ENCODE assay signal across 8 cellular contexts in genomic region chr15:85581495-85581894, GRCh38.
DNase-seq lines count a peak whose midpoint lies in the region; ATAC-seq and TF ChIP-seq lines count a peak whose summit lies in the region.

No MANE protein-coding gene starts in this region.

- intact Hi-C loops in gastrocnemius medialis (cut with DNase I; ENCODE audit: low total_unique reads) = loop anchor here (5.0 to 10.0 kb wide), 6 partner anchors 199 to 949 kb away; partner anchors contain the start of genes AGBL1, AKAP13 and KLHL25

- H3K36me3 ChIP-seq in HEK293 (ENCODE audit: control insufficient read depth in 2 of 2, insufficient read depth in 1 of 2, low read length in 2 of 2) (peaks cover 2 to 36% of the 10 kb centered on the region in 2 experiments; a peak in 2 of 3 replicates), gastroesophageal sphincter (peaks cover 0 to 19% of the 10 kb centered on the region in 2 donors), gastrocnemius medialis (no peaks in the 10 kb centered on the region)

- POLR2A ChIA-PET in HEK293 (lab: Yijun Ruan, JAX) = no interaction called here

- TF ChIP-seq EP300 in gastroesophageal sphincter (IDR thresholded peaks at IDR 0.05) = no peak

- CTCF ChIA-PET in HEK293 (lab: Yijun Ruan, JAX) = interaction anchor here (0.6 kb wide), 1 partner anchor 148 kb away, joined by 4 read pairs; no protein-coding TSS in a partner anchor

- H3K9me3 ChIP-seq in HEK293 (ENCODE audit: control insufficient read depth, insufficient read depth, low read depth, low read length) (no peaks in the 10 kb centered on the region), gastroesophageal sphincter (no peaks in the 10 kb centered on the region), gastrocnemius medialis (no peaks in the 10 kb centered on the region)

- peak; percentile 24 for DNase-seq in activated CD8-positive, alpha-beta memory T cell treated with anti-CD3 and anti-CD28 coated beads, Interleukin-2, amount 50 U/mL, for 4 hours
- peak; percentile 53 to 68 for DNase-seq in gastrocnemius medialis
- DNase-seq in NCI-H2227 treated with DMSO at 0.1 percent for 48 hours (lab: John Stamatoyannopoulos, UW) = no peak
- DNase-seq in NCI-H69 (lab: John Stamatoyannopoulos, UW) = no peak
- DNase-seq in GM13976 (ENCODE audit: low spot score) = no peak
- no peak for DNase-seq in COR-L47 (lab: John Stamatoyannopoulos, UW)

- TF ChIP-seq POLR2A in gastroesophageal sphincter (IDR thresholded peaks at IDR 0.05) (peak; percentile 12 to 32), gastrocnemius medialis (IDR thresholded peaks at IDR 0.05) (no peak)

- H3K27me3 ChIP-seq in gastroesophageal sphincter = no peaks in the 10 kb centered on the region
- H3K27me3 ChIP-seq in gastrocnemius medialis = no peaks in the 10 kb centered on the region

- no peak overlapping the region for H3K27ac ChIP-seq in HEK293 (ENCODE audit: extremely low read depth, low read depth, low read length)
- H3K27ac ChIP-seq in gastroesophageal sphincter = peak overlapping the region; percentile 65 to 91 (median 84)
- H3K27ac ChIP-seq in gastrocnemius medialis = peak overlapping the region; percentile 88 to 96 (median 90)

- WGBS in gastroesophageal sphincter (ENCODE audit: low coverage in 1 of 2), 2 donors = 71% methylated on average over 2 of the region's 8 CpGs; no CpG with 5 or more reads in 1 of the 2 donors

- ATAC-seq in gastroesophageal sphincter (peak; percentile 46), gastrocnemius medialis (no peak)

- H3K4me3 ChIP-seq in HEK293 (ENCODE audit: low read depth, low read length) (no peak overlapping the region), gastroesophageal sphincter (peak overlapping the region in 1 of 2 donors; percentile 42), gastrocnemius medialis (peak overlapping the region; percentile 51 to 63 (median 60))

- in situ Hi-C loops in gastrocnemius medialis (cut with MboI; ENCODE audit: low sequenced_read_pairs in 4 of 4) (loop anchor here in 2 of 4 donors (10.0 to 25.0 kb wide), 2 partner anchors 123 to 256 kb away; no protein-coding TSS in a partner anchor), GM13976 (cut with MboI; ENCODE audit: low sequenced_read_pairs, unreplicated experiment) (no loop called here)

- H3K4me1 ChIP-seq in HEK293 (ENCODE audit: control insufficient read depth, insufficient read depth, low read length) = peaks cover 3% of the 10 kb centered on the region; the same call in 1 of the 2 replicates
- H3K4me1 ChIP-seq in gastroesophageal sphincter = peaks cover 21 to 83% (median 35%) of the 10 kb centered on the region in 3 donors
- peaks cover 59 to 73% of the 10 kb centered on the region in 2 donors for H3K4me1 ChIP-seq in gastrocnemius medialis

- no peak for TF ChIP-seq CTCF in HEK293 (tag by site-specific recombination; IDR thresholded peaks at IDR 0.05)
- no peak for TF ChIP-seq CTCF in gastroesophageal sphincter (IDR thresholded peaks at IDR 0.05)
- no peak for TF ChIP-seq CTCF in gastrocnemius medialis (IDR thresholded peaks at IDR 0.05 in 4 of 5, conservative IDR thresholded peaks at IDR 0.05 in 1 of 5)
- no peak for TF ChIP-seq CTCF in GM13976 (IDR thresholded peaks at IDR 0.05; ENCODE audit: borderline replicate concordance, control extremely low read depth, extremely low read depth, insufficient read depth, missing control alignments)

TF ChIP-seq in HEK293, 187 proteins besides CTCF, POLR2A, EP300 and RAD21:
- TF ChIP-seq ZNF623 (tag by site-specific recombination; IDR thresholded peaks at IDR 0.05) = no peak
- peak; percentile 22; the same call in 1 of the 2 replicates for TF ChIP-seq PRDM10 (tag by site-specific recombination; IDR thresholded peaks at IDR 0.05)
TF ChIP-seq in HEK293: peak in this region for 1.

Comparison
In these comparisons a context has a peak if more than half of its experiments do, and no peak if none do; other contexts are left out.
1. DNase-seq: peak in activated CD8-positive, alpha-beta memory T cell treated with anti-CD3 and anti-CD28 coated beads, Interleukin-2, amount 50 U/mL, for 4 hours (single experiment) and gastrocnemius medialis (2 of 2); none in NCI-H2227 treated with DMSO at 0.1 percent for 48 hours (single experiment), NCI-H69 (single experiment), GM13976 (single experiment) and COR-L47 (single experiment).
2. POLR2A ChIP-seq: peak in gastroesophageal sphincter (2 of 2); none in gastrocnemius medialis (0 of 2).